Comparison of ENCODE assay signal across 28 cellular contexts in genomic region chr4:141439223-141439622, GRCh38.
"Had no signal": no experiment of that assay in that cellular context is flagged by ENCODE, and none has a peak within 500 bp of the region (broad histone marks: within the 10 kb centered on the region; RNA-seq: fewer than 3 reads in every experiment).

No MANE protein-coding gene starts in this region.

- H3K4me1 ChIP-seq: colonic mucosa, esophagus muscularis mucosa, esophagus squamous epithelium, foreskin keratinocyte, gastrocnemius medialis, gastroesophageal sphincter, heart left ventricle had no signal

- H3K36me3 ChIP-seq: colonic mucosa, esophagus muscularis mucosa, esophagus squamous epithelium, gastrocnemius medialis, gastroesophageal sphincter, heart left ventricle, heart right ventricle had no signal

- DNase-seq: colonic mucosa; cortex of kidney; dermis blood vessel endothelial cell; dorsolateral prefrontal cortex; effector CD4-positive, alpha-beta T cell; effector CD8-positive, alpha-beta T cell; effector memory CD4-positive, alpha-beta T cell; effector memory CD8-positive, alpha-beta T cell; endodermal cell; erythroblast; esophagus squamous epithelium; foreskin fibroblast; foreskin keratinocyte; foreskin melanocyte; gastrocnemius medialis; glutamatergic neuron; head of caudate nucleus; heart left ventricle; heart right ventricle had no signal

- H3K27me3 ChIP-seq: colonic mucosa, dorsolateral prefrontal cortex, esophagus muscularis mucosa, esophagus squamous epithelium, foreskin keratinocyte, gastrocnemius medialis, gastroesophageal sphincter, heart left ventricle, heart right ventricle had no signal

- H3K9me3 ChIP-seq: colonic mucosa, esophagus muscularis mucosa, esophagus squamous epithelium, gastrocnemius medialis, gastroesophageal sphincter, heart left ventricle, heart right ventricle had no signal

- H3K27ac ChIP-seq: colonic mucosa, coronary artery, dorsolateral prefrontal cortex, epithelial cell of prostate, esophagus muscularis mucosa, esophagus squamous epithelium, foreskin keratinocyte, gastrocnemius medialis, gastroesophageal sphincter, heart left ventricle, heart right ventricle had no signal

- ATAC-seq: effector memory CD8-positive, alpha-beta T cell; esophagus mucosa; foreskin keratinocyte; gastrocnemius medialis; gastroesophageal sphincter; heart left ventricle; heart right ventricle had no signal

- H3K4me3 ChIP-seq: colonic mucosa, coronary artery, dorsolateral prefrontal cortex, esophagus muscularis mucosa, esophagus squamous epithelium, gastrocnemius medialis, gastroesophageal sphincter, heart left ventricle, heart right ventricle had no signal

- FAIRE-seq: colon, endometrium, endothelial cell of umbilical vein, frontal cortex had no signal
